ENCODE assay signal across 9 cellular contexts in the genomic region with DNA sequence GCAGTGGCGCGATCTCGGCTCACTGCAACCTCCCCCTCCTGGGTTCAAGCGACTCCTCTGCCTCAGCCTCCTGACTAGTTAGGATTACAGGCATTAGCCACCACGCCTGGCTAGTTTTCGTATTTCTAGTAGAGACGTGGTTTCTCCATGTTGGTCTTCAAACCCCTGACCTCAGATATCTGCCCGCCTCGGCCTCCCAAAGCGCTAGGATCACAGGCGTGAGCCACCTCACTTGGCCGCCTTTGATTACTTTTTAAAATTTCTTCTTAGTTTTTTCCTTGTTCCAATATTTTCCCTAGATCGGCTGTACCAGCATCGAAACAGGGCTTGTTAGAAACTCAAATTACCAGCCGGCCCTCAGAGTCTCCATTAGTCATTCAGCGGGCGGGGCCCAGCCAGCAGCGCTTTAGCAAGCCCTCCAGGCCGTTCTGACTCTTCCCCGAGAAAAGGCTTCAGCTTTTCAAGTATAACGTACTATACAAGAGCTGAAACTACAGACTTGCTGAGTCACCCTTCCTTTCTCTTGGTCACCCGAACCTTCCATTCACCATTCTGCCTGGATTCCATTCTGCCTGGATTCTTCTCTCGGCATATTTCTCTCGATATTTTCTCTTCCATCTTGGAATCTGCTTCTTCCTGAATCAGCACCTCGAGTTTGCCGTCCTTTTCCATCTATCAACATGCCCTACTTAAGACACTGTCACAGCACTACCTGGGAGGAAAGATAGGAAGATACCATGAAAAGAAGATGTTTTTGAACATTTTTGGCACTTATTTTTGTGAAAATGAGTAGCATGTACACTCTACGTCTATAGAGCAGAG. TPM values are rescaled to one million over a fixed set of nuclear protein-coding genes. Genes with fewer than 3 reads are reported as not detected.
A peak's percentile ranks its signal among the peaks of the same experiment; 100 is the strongest.
DNase-seq lines count a peak whose midpoint lies in the region; ATAC-seq and TF ChIP-seq lines count a peak whose summit lies in the region.
"Had no signal": no experiment of that assay in that cellular context is flagged by ENCODE, and none has a peak within 500 bp of the region (broad histone marks: within the 10 kb centered on the region; RNA-seq: fewer than 3 reads in every experiment).

No MANE protein-coding gene starts in this region.

- no peaks in the 10 kb centered on the region for H3K79me2 ChIP-seq in SK-N-SH (ENCODE audit: insufficient read depth)

- H3K27me3 Mint-ChIP-seq in chondrocyte (ENCODE audit: low read depth): no peaks in the 10 kb centered on the region

- H3K9me3 Mint-ChIP-seq in chondrocyte (ENCODE audit: low read depth): no peaks in the 10 kb centered on the region

- ATAC-seq in SK-N-SH treated with all-trans-retinoic acid at 6 μM for 48 hours (no peak), GM18873 (IDR thresholded peaks at IDR 0.05; ENCODE audit: low FRiP score, unreplicated experiment) (no peak)

- H2AFZ ChIP-seq in SK-N-SH (ENCODE audit: low read depth): peak overlapping the region; percentile 32; the same call in 1 of the 2 replicates

- H3K9me3 ChIP-seq in SK-N-SH: no peaks in the 10 kb centered on the region

- H3F3A ChIP-seq in SK-N-SH (replicated peaks; ENCODE audit: insufficient read depth): no peaks in the 10 kb centered on the region

- no peak for TF ChIP-seq CTCF in SK-N-SH (IDR thresholded peaks at IDR 0.05)
- no peak for TF ChIP-seq CTCF in chondrocyte (IDR thresholded peaks at IDR 0.05)

- H3K9ac ChIP-seq in SK-N-SH: no peak overlapping the region

- no peaks in the 10 kb centered on the region for H4K20me1 ChIP-seq in SK-N-SH (ENCODE audit: insufficient read depth)

- no peak for TF ChIP-seq RAD21 in SK-N-SH (IDR thresholded peaks at IDR 0.05; ENCODE audit: low read length)

- 83% methylated on average over 27 of the region's 27 CpGs for WGBS in SK-N-SH (ENCODE audit: low lambda C conversion rate)

- no peak overlapping the region for H3K4me2 ChIP-seq in SK-N-SH

- POLR2A ChIA-PET in SK-N-SH (lab: Yijun Ruan, JAX): no interaction called here

- DNase-seq in SK-N-SH (no peak), NCI-H460 (ENCODE audit: extremely low read depth, low read depth) (peak; percentile 55), chondrocyte (ENCODE audit: low spot score) (no peak), skeletal muscle cell (ENCODE audit: low read depth) (peak; percentile 77), HuH-7 (ENCODE audit: low spot score) (no peak), HK-2 (ENCODE audit: unreplicated experiment) (no peak)

- H3K36me3 Mint-ChIP-seq in chondrocyte (ENCODE audit: low read depth): no peaks in the 10 kb centered on the region

- CTCF ChIA-PET in SK-N-SH (lab: Yijun Ruan, JAX): interaction anchor here (1.8 kb wide), 1 partner anchor 47 kb away, joined by 6 read pairs; no protein-coding TSS in a partner anchor

- peak overlapping the region; percentile 98 for H3K27ac Mint-ChIP-seq in chondrocyte (ENCODE audit: unreplicated experiment)

- TF ChIP-seq EP300 in SK-N-SH (IDR thresholded peaks at IDR 0.05; ENCODE audit: borderline replicate concordance in 1 of 2, low read depth in 1 of 2, low read length in 1 of 2): no peak

- H3K4me3 ChIP-seq in SK-N-SH (ENCODE audit: low read depth in 2 of 2, low read length in 1 of 2) (no peak overlapping the region), skeletal muscle cell (ENCODE audit: low read depth, low read length) (no peak overlapping the region)

- H3K27ac ChIP-seq in SK-N-SH (ENCODE audit: low read depth in 2 of 2, low read length in 1 of 2): no peak overlapping the region
- H3K27ac ChIP-seq: C4-2B had no signal

- peaks cover 14% of the 10 kb centered on the region for H3K4me1 Mint-ChIP-seq in chondrocyte (ENCODE audit: low read depth)

- no peaks in the 10 kb centered on the region for H3K36me3 ChIP-seq in SK-N-SH (replicated peaks in 1 of 2; ENCODE audit: control insufficient read depth in 1 of 2, insufficient read depth in 2 of 2, low read length in 1 of 2)

- peaks cover 0 to 58% of the 10 kb centered on the region in 2 experiments; a peak in 1 of 4 replicates for H3K4me1 ChIP-seq in SK-N-SH (ENCODE audit: control insufficient read depth in 1 of 2, insufficient read depth in 2 of 2, low read depth in 1 of 2, low read length in 1 of 2)

- no peaks in the 10 kb centered on the region for H3K9me2 ChIP-seq in SK-N-SH

- H3K27me3 ChIP-seq in SK-N-SH (ENCODE audit: insufficient read depth): no peaks in the 10 kb centered on the region

- peak overlapping the region; percentile 59 for H3K4me3 Mint-ChIP-seq in chondrocyte (ENCODE audit: unreplicated experiment)

TF ChIP-seq in SK-N-SH, 30 proteins besides CTCF, POLR2A, EP300 and RAD21 (continues in another document):
- TF ChIP-seq POLR2AphosphoS5 (IDR thresholded peaks at IDR 0.05; ENCODE audit: low read depth, low read length): no peak
- TF ChIP-seq RFX5 (IDR thresholded peaks at IDR 0.05; ENCODE audit: low read length): no peak
- no peak for TF ChIP-seq EZH2phosphoT487 (IDR thresholded peaks at IDR 0.05; ENCODE audit: borderline replicate concordance, low read depth)
- TF ChIP-seq YY1 (IDR thresholded peaks at IDR 0.05; ENCODE audit: low read depth): no peak
- TF ChIP-seq SMC3 (IDR thresholded peaks at IDR 0.05; ENCODE audit: low read depth, low read length): no peak
- TF ChIP-seq GATA2 (CRISPR knock-in tag; IDR thresholded peaks at IDR 0.05): no peak
- TF ChIP-seq NRF1 (IDR thresholded peaks at IDR 0.05; ENCODE audit: low read depth, low read length): no peak
- no peak for TF ChIP-seq NFIC (IDR thresholded peaks at IDR 0.05; ENCODE audit: borderline replicate concordance)
- no peak for TF ChIP-seq FOSL2 (IDR thresholded peaks at IDR 0.05; ENCODE audit: borderline replicate concordance, low read depth)
- no peak for TF ChIP-seq MXI1 (IDR thresholded peaks at IDR 0.05; ENCODE audit: low read depth, low read length)
- no peak for TF ChIP-seq FOXM1 (IDR thresholded peaks at IDR 0.05; ENCODE audit: low read depth)
- TF ChIP-seq, protein P1, sequence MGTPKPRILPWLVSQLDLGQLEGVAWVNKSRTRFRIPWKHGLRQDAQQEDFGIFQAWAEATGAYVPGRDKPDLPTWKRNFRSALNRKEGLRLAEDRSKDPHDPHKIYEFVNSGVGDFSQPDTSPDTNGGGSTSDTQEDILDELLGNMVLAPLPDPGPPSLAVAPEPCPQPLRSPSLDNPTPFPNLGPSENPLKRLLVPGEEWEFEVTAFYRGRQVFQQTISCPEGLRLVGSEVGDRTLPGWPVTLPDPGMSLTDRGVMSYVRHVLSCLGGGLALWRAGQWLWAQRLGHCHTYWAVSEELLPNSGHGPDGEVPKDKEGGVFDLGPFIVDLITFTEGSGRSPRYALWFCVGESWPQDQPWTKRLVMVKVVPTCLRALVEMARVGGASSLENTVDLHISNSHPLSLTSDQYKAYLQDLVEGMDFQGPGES (IDR thresholded peaks at IDR 0.05; ENCODE audit: low read depth, low read length): no peak
- no peak for TF ChIP-seq ELF1 (IDR thresholded peaks at IDR 0.05)
- no peak for TF ChIP-seq RCOR1 (IDR thresholded peaks at IDR 0.05; ENCODE audit: low read length)
- TF ChIP-seq SIN3A (IDR thresholded peaks at IDR 0.05; ENCODE audit: borderline replicate concordance, low read depth, low read length): no peak
- TF ChIP-seq, protein P2, sequence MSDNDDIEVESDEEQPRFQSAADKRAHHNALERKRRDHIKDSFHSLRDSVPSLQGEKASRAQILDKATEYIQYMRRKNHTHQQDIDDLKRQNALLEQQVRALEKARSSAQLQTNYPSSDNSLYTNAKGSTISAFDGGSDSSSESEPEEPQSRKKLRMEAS (IDR thresholded peaks at IDR 0.05; ENCODE audit: low read depth): no peak

TF ChIP-seq in SK-N-SH treated with all-trans-retinoic acid at 6 μM for 48 hours, 23 proteins besides CTCF, POLR2A, EP300 and RAD21 (continues in another document):
- no peak for TF ChIP-seq ZFP30 (CRISPR knock-in tag; IDR thresholded peaks at IDR 0.05)
- TF ChIP-seq TCF4 (CRISPR knock-in tag; IDR thresholded peaks at IDR 0.05; ENCODE audit: borderline replicate concordance): no peak
- no peak for TF ChIP-seq ZNF565 (CRISPR knock-in tag; conservative IDR thresholded peaks at IDR 0.05; ENCODE audit: low read depth)
- no peak for TF ChIP-seq CSDC2 (CRISPR knock-in tag; IDR thresholded peaks at IDR 0.05)
- TF ChIP-seq ZFP3 (CRISPR knock-in tag; IDR thresholded peaks at IDR 0.05): no peak
- TF ChIP-seq ESRRG (CRISPR knock-in tag; IDR thresholded peaks at IDR 0.05): no peak
- TF ChIP-seq, protein P3, sequence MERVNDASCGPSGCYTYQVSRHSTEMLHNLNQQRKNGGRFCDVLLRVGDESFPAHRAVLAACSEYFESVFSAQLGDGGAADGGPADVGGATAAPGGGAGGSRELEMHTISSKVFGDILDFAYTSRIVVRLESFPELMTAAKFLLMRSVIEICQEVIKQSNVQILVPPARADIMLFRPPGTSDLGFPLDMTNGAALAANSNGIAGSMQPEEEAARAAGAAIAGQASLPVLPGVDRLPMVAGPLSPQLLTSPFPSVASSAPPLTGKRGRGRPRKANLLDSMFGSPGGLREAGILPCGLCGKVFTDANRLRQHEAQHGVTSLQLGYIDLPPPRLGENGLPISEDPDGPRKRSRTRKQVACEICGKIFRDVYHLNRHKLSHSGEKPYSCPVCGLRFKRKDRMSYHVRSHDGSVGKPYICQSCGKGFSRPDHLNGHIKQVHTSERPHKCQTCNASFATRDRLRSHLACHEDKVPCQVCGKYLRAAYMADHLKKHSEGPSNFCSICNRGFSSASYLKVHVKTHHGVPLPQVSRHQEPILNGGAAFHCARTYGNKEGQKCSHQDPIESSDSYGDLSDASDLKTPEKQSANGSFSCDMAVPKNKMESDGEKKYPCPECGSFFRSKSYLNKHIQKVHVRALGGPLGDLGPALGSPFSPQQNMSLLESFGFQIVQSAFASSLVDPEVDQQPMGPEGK (CRISPR knock-in tag; IDR thresholded peaks at IDR 0.05; ENCODE audit: borderline replicate concordance): no peak
- TF ChIP-seq, protein P4, sequence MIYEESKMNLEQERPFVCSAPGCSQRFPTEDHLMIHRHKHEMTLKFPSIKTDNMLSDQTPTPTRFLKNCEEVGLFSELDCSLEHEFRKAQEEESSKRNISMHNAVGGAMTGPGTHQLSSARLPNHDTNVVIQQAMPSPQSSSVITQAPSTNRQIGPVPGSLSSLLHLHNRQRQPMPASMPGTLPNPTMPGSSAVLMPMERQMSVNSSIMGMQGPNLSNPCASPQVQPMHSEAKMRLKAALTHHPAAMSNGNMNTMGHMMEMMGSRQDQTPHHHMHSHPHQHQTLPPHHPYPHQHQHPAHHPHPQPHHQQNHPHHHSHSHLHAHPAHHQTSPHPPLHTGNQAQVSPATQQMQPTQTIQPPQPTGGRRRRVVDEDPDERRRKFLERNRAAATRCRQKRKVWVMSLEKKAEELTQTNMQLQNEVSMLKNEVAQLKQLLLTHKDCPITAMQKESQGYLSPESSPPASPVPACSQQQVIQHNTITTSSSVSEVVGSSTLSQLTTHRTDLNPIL (CRISPR knock-in tag; IDR thresholded peaks at IDR 0.05; ENCODE audit: low read depth): no peak
- no peak for TF ChIP-seq GLIS3 (CRISPR knock-in tag; IDR thresholded peaks at IDR 0.05)
- TF ChIP-seq SNAI2 (CRISPR knock-in tag; IDR thresholded peaks at IDR 0.05): no peak

RNA-seq across cellular contexts. Expression of a gene that starts 6.7 kb away (rescaled TPM):
- 67.1 and 93.4 TPM in 2 replicates for polyA plus RNA-seq in SK-N-SH (2012; rRNA removed)
- 90.0 and 90.5 TPM in 2 replicates for polyA plus RNA-seq in SK-N-SH (2012; cell fraction: cytosol; rRNA removed)
- 54.2 and 85.1 TPM in 2 replicates for polyA plus RNA-seq in SK-N-SH (2012; cell fraction: nucleus; rRNA removed)
- total RNA-seq in NCI-H460 (2014; rRNA removed; shearing (Covaris generic)): 137 and 139 TPM in 2 replicates
- 116 and 127 TPM in 2 replicates for polyA plus RNA-seq in NCI-H460 (2014; cell fraction: nucleus; rRNA removed)
- total RNA-seq in chondrocyte: 197 to 270 TPM (median 205 TPM) in 3 replicates

Comparison
In these comparisons a context has a peak if more than half of its experiments do, and no peak if none do; other contexts are left out.
1. DNase-seq: peak in NCI-H460 (single experiment) and skeletal muscle cell (single experiment); none in SK-N-SH (single experiment), chondrocyte (single experiment), HuH-7 (single experiment) and HK-2 (single experiment).